ENCODE assay signal across 1 cellular context in the genomic region with DNA sequence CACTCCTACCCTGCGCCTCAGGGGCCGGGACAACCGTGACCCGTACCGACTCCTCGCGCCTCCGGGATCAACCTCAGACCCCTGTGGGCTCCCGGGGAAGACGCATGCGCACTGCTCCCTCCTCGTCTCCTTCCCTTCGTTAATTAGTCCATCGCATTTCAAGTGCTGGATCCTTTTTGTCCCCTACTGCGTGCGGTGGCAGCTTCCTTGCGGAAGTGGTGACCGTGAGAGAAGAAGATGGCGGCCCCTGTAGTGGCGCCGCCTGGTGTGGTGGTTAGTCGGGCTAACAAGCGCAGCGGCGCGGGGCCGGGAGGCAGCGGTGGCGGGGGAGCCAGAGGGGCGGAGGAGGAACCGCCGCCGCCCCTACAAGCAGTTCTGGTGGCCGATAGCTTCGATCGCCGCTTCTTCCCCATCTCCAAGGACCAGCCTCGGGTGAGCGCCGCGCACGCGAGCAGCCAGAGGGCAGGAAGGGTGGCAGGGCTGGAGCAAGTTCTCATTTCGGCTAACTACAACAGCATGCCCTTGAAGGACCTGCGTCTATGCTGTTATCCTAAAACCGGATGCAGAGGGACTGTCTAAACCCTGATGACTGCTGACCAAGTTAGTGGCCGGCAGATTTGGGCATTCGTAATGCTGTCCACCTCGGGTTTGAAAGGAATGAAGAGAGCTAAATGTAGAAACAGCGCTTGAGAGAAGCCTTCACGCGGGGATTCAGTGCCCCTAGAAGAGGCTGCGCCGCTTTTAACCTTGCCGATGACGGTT.
TF ChIP-seq lines count a peak whose summit lies in the region.

A gene (plus strand): TSS at position 210 of the 762 bp plus-strand sequence. CDS start 28 bp downstream, at position 238.

TF ChIP-seq in GM23338, 12 proteins besides CTCF, POLR2A, EP300 and RAD21:
- TF ChIP-seq, protein P1, sequence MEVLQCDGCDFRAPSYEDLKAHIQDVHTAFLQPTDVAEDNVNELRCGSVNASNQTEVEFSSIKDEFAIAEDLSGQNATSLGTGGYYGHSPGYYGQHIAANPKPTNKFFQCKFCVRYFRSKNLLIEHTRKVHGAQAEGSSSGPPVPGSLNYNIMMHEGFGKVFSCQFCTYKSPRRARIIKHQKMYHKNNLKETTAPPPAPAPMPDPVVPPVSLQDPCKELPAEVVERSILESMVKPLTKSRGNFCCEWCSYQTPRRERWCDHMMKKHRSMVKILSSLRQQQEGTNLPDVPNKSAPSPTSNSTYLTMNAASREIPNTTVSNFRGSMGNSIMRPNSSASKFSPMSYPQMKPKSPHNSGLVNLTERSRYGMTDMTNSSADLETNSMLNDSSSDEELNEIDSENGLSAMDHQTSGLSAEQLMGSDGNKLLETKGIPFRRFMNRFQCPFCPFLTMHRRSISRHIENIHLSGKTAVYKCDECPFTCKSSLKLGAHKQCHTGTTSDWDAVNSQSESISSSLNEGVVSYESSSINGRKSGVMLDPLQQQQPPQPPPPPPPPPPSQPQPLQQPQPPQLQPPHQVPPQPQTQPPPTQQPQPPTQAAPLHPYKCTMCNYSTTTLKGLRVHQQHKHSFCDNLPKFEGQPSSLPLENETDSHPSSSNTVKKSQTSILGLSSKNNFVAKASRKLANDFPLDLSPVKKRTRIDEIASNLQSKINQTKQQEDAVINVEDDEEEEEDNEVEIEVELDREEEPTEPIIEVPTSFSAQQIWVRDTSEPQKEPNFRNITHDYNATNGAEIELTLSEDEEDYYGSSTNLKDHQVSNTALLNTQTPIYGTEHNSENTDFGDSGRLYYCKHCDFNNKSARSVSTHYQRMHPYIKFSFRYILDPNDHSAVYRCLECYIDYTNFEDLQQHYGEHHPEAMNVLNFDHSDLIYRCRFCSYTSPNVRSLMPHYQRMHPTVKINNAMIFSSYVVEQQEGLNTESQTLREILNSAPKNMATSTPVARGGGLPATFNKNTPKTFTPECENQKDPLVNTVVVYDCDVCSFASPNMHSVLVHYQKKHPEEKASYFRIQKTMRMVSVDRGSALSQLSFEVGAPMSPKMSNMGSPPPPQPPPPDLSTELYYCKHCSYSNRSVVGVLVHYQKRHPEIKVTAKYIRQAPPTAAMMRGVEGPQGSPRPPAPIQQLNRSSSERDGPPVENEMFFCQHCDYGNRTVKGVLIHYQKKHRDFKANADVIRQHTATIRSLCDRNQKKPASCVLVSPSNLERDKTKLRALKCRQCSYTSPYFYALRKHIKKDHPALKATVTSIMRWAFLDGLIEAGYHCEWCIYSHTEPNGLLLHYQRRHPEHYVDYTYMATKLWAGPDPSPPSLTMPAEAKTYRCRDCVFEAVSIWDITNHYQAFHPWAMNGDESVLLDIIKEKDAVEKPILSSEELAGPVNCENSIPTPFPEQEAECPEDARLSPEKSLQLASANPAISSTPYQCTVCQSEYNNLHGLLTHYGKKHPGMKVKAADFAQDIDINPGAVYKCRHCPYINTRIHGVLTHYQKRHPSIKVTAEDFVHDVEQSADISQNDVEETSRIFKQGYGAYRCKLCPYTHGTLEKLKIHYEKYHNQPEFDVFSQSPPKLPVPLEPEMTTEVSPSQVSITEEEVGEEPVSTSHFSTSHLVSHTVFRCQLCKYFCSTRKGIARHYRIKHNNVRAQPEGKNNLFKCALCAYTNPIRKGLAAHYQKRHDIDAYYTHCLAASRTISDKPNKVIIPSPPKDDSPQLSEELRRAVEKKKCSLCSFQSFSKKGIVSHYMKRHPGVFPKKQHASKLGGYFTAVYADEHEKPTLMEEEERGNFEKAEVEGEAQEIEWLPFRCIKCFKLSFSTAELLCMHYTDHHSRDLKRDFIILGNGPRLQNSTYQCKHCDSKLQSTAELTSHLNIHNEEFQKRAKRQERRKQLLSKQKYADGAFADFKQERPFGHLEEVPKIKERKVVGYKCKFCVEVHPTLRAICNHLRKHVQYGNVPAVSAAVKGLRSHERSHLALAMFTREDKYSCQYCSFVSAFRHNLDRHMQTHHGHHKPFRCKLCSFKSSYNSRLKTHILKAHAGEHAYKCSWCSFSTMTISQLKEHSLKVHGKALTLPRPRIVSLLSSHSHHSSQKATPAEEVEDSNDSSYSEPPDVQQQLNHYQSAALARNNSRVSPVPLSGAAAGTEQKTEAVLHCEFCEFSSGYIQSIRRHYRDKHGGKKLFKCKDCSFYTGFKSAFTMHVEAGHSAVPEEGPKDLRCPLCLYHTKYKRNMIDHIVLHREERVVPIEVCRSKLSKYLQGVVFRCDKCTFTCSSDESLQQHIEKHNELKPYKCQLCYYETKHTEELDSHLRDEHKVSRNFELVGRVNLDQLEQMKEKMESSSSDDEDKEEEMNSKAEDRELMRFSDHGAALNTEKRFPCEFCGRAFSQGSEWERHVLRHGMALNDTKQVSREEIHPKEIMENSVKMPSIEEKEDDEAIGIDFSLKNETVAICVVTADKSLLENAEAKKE (CRISPR knock-in tag; IDR thresholded peaks at IDR 0.05) = no peak
- TF ChIP-seq, protein P2, sequence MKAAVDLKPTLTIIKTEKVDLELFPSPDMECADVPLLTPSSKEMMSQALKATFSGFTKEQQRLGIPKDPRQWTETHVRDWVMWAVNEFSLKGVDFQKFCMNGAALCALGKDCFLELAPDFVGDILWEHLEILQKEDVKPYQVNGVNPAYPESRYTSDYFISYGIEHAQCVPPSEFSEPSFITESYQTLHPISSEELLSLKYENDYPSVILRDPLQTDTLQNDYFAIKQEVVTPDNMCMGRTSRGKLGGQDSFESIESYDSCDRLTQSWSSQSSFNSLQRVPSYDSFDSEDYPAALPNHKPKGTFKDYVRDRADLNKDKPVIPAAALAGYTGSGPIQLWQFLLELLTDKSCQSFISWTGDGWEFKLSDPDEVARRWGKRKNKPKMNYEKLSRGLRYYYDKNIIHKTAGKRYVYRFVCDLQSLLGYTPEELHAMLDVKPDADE (IDR thresholded peaks at IDR 0.05) = peak; percentile 91
- TF ChIP-seq, protein P3, sequence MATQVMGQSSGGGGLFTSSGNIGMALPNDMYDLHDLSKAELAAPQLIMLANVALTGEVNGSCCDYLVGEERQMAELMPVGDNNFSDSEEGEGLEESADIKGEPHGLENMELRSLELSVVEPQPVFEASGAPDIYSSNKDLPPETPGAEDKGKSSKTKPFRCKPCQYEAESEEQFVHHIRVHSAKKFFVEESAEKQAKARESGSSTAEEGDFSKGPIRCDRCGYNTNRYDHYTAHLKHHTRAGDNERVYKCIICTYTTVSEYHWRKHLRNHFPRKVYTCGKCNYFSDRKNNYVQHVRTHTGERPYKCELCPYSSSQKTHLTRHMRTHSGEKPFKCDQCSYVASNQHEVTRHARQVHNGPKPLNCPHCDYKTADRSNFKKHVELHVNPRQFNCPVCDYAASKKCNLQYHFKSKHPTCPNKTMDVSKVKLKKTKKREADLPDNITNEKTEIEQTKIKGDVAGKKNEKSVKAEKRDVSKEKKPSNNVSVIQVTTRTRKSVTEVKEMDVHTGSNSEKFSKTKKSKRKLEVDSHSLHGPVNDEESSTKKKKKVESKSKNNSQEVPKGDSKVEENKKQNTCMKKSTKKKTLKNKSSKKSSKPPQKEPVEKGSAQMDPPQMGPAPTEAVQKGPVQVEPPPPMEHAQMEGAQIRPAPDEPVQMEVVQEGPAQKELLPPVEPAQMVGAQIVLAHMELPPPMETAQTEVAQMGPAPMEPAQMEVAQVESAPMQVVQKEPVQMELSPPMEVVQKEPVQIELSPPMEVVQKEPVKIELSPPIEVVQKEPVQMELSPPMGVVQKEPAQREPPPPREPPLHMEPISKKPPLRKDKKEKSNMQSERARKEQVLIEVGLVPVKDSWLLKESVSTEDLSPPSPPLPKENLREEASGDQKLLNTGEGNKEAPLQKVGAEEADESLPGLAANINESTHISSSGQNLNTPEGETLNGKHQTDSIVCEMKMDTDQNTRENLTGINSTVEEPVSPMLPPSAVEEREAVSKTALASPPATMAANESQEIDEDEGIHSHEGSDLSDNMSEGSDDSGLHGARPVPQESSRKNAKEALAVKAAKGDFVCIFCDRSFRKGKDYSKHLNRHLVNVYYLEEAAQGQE (IDR thresholded peaks at IDR 0.05; ENCODE audit: unreplicated experiment) = peak; percentile 5
- TF ChIP-seq POLR2AphosphoS5 (IDR thresholded peaks at IDR 0.05; ENCODE audit: low read depth) (peak; percentile 84), NANOG (IDR thresholded peaks at IDR 0.05; ENCODE audit: borderline replicate concordance) (peak; percentile 41; the same call in 1 of the 2 replicates), STAT1 (IDR thresholded peaks at IDR 0.05; ENCODE audit: unreplicated experiment) (no peak)
TF ChIP-seq in GM23338: peak in this region for 4.
